ENCODE assay signal across 1 cellular context in the genomic region with DNA sequence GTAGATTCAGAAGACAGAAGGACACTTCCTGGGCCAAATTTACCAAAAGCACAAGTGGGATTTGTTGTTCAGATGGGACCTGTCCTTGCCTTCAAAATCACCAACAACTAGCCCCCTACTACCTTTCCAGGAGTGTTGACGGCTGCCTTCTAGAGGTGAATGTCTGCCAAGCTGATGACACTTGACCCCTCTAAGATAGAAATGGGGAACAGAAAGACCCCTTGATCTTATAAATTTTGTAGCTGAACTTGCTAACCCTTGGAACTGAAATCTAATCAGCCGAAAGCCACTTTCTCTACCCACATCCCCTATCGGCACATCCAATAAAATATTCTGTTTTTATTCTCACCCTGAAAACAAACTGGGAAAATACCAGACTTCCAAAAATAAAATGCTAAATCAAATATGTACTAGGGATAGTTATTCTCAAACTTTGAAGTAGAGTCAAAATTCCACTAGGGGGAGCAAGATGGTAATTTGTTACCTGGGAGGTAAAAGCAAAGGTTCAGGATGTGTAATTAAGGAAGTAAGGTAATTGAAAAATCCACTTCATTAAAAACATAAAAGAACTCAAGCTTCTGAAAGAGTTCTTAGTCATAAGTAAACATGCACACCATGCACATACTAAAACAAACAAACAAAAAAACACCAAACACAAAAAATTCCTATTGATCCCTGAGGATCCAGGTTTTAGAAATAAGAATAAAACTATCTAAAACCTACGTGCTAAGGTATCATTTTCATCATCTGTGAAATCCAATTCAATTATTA.
TF ChIP-seq lines count a peak whose summit lies in the region.

No MANE protein-coding gene starts in this region.

TF ChIP-seq in HepG2, 621 proteins besides CTCF, POLR2A, EP300 and RAD21 (continued from another document):
- TF ChIP-seq, protein P1, sequence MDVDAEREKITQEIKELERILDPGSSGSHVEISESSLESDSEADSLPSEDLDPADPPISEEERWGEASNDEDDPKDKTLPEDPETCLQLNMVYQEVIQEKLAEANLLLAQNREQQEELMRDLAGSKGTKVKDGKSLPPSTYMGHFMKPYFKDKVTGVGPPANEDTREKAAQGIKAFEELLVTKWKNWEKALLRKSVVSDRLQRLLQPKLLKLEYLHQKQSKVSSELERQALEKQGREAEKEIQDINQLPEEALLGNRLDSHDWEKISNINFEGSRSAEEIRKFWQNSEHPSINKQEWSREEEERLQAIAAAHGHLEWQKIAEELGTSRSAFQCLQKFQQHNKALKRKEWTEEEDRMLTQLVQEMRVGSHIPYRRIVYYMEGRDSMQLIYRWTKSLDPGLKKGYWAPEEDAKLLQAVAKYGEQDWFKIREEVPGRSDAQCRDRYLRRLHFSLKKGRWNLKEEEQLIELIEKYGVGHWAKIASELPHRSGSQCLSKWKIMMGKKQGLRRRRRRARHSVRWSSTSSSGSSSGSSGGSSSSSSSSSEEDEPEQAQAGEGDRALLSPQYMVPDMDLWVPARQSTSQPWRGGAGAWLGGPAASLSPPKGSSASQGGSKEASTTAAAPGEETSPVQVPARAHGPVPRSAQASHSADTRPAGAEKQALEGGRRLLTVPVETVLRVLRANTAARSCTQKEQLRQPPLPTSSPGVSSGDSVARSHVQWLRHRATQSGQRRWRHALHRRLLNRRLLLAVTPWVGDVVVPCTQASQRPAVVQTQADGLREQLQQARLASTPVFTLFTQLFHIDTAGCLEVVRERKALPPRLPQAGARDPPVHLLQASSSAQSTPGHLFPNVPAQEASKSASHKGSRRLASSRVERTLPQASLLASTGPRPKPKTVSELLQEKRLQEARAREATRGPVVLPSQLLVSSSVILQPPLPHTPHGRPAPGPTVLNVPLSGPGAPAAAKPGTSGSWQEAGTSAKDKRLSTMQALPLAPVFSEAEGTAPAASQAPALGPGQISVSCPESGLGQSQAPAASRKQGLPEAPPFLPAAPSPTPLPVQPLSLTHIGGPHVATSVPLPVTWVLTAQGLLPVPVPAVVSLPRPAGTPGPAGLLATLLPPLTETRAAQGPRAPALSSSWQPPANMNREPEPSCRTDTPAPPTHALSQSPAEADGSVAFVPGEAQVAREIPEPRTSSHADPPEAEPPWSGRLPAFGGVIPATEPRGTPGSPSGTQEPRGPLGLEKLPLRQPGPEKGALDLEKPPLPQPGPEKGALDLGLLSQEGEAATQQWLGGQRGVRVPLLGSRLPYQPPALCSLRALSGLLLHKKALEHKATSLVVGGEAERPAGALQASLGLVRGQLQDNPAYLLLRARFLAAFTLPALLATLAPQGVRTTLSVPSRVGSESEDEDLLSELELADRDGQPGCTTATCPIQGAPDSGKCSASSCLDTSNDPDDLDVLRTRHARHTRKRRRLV (CRISPR knock-in tag; IDR thresholded peaks at IDR 0.05) = no peak
- TF ChIP-seq REL (CRISPR knock-in tag; conservative IDR thresholded peaks at IDR 0.05) = no peak
- TF ChIP-seq ZNF616 (CRISPR knock-in tag; IDR thresholded peaks at IDR 0.05; ENCODE audit: low read depth) = no peak
TF ChIP-seq in HepG2: peak in this region for 2.
